In the genomic region with DNA sequence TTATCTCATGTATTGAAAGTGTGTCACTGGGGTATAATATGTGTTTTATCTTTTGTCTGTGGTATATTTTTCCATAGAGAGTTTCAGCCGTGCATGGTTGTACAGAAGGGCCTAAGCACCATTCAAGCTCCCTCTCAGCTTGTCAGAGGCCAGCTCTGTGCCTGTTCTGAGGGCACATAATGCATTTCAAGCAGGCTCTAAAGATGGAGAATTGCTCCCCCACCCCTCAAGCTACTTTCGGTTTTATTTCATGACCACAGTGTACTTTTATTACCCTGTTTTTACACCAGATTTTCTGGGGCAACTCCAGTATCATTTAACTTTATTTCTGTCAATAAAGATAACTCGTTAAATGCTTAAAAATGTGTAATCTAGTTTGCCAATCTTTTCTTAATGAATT, we compare ENCODE assay signal across 22 cellular contexts.
"Had no signal": no experiment of that assay in that cellular context is flagged by ENCODE, and none has a peak within 500 bp of the region (broad histone marks: within the 10 kb centered on the region; RNA-seq: fewer than 3 reads in every experiment).

No MANE protein-coding gene starts in this region.

- H3K4me1 ChIP-seq: breast epithelium had no signal

- H3K27ac Mint-ChIP-seq: activated CD4-positive, alpha-beta memory T cell treated with anti-CD3 and anti-CD28 coated beads for 36 hours; activated CD4-positive, alpha-beta T cell treated with anti-CD3 and anti-CD28 coated beads, Interleukin-2, amount 10 ng/mL, durations not matched to agents 7 days and 5 days; activated naive CD4-positive, alpha-beta T cell treated with anti-CD3 and anti-CD28 coated beads, Interleukin-2, amount 10 ng/mL, durations not matched to agents 7 days and 5 days; activated naive CD8-positive, alpha-beta T cell treated with anti-CD3 and anti-CD28 coated beads for 36 hours; activated T-helper 17 cell treated with anti-CD3 and anti-CD28 coated beads, Interleukin-2, amount 50 U/mL, for 72 hours had no signal

- H2AFZ ChIP-seq: PC-9 had no signal

- H3K4me2 ChIP-seq: PC-9 had no signal

- H3K4me1 Mint-ChIP-seq: activated CD4-positive, alpha-beta T cell treated with anti-CD3 and anti-CD28 coated beads, Interleukin-2, amount 10 ng/mL, durations not matched to agents 7 days and 5 days; activated naive CD4-positive, alpha-beta T cell treated with anti-CD3 and anti-CD28 coated beads, Interleukin-2, amount 10 ng/mL, durations not matched to agents 7 days and 5 days; activated naive CD8-positive, alpha-beta T cell treated with anti-CD3 and anti-CD28 coated beads for 36 hours; activated T-helper 17 cell treated with anti-CD3 and anti-CD28 coated beads, Interleukin-2, amount 50 U/mL, for 72 hours had no signal

- H3K27me3 ChIP-seq: breast epithelium had no signal

- H3K36me3 ChIP-seq: breast epithelium, MG63 had no signal

- H3K4me3 Mint-ChIP-seq: activated CD4-positive, alpha-beta memory T cell treated with anti-CD3 and anti-CD28 coated beads for 36 hours; activated CD4-positive, alpha-beta T cell treated with anti-CD3 and anti-CD28 coated beads, Interleukin-2, amount 10 ng/mL, durations not matched to agents 7 days and 5 days; activated naive CD4-positive, alpha-beta T cell treated with anti-CD3 and anti-CD28 coated beads, Interleukin-2, amount 10 ng/mL, durations not matched to agents 7 days and 5 days; activated naive CD8-positive, alpha-beta T cell treated with anti-CD3 and anti-CD28 coated beads for 36 hours; activated T-helper 17 cell treated with anti-CD3 and anti-CD28 coated beads, Interleukin-2, amount 50 U/mL, for 72 hours had no signal

- H3K27me3 Mint-ChIP-seq: activated CD4-positive, alpha-beta memory T cell treated with anti-CD3 and anti-CD28 coated beads for 36 hours; activated CD4-positive, alpha-beta T cell treated with anti-CD3 and anti-CD28 coated beads, Interleukin-2, amount 10 ng/mL, durations not matched to agents 7 days and 5 days; activated naive CD4-positive, alpha-beta T cell treated with anti-CD3 and anti-CD28 coated beads, Interleukin-2, amount 10 ng/mL, durations not matched to agents 7 days and 5 days; activated naive CD8-positive, alpha-beta T cell treated with anti-CD3 and anti-CD28 coated beads for 36 hours; activated T-helper 17 cell treated with anti-CD3 and anti-CD28 coated beads, Interleukin-2, amount 50 U/mL, for 72 hours had no signal

- H3K4me3 ChIP-seq: breast epithelium, MG63, PC-9 had no signal

- H3K9me3 ChIP-seq: breast epithelium, MG63 had no signal

- H3K27ac ChIP-seq: breast epithelium, PC-9 had no signal

- ATAC-seq: activated T-helper 17 cell treated with anti-CD3 and anti-CD28 coated beads, Interleukin-2, amount 50 U/mL, for 72 hours had no signal

- DNase-seq: activated CD4-positive, alpha-beta memory T cell treated with anti-CD3 and anti-CD28 coated beads for 36 hours; activated CD4-positive, alpha-beta T cell treated with anti-CD3 and anti-CD28 coated beads, Interleukin-2, amount 10 ng/mL, durations not matched to agents 7 days and 5 days; activated CD4-positive, CD25-positive, alpha-beta regulatory T cell; activated gamma-delta T cell treated with Interleukin-2 at 50 U/mL for 16 hours; activated naive CD4-positive, alpha-beta T cell treated with anti-CD3 and anti-CD28 coated beads, Interleukin-2, amount 10 ng/mL, durations not matched to agents 7 days and 5 days; activated naive CD8-positive, alpha-beta T cell treated with anti-CD3 and anti-CD28 coated beads for 36 hours; activated T-cell treated with anti-CD3 and anti-CD28 coated beads for 4 hours; activated T-cell treated with anti-CD3 and anti-CD28 coated beads, Interleukin-2, amount 50 U/mL, for 48 hours; central memory CD4-positive, alpha-beta T cell; MG63; NCI-H1105 treated with DMSO at 0.1 percent for 48 hours; NCI-H1436 treated with DMSO at 0.1 percent for 48 hours; NCI-H187; NCI-H2081; NCI-H510A treated with DMSO at 0.1 percent for 48 hours; NCI-H69; PC-9; SHP77 treated with DMSO at 0.1 percent for 48 hours; T-helper 2 cell; T1000 had no signal

- H3K36me3 Mint-ChIP-seq: activated CD4-positive, alpha-beta memory T cell treated with anti-CD3 and anti-CD28 coated beads for 36 hours; activated naive CD4-positive, alpha-beta T cell treated with anti-CD3 and anti-CD28 coated beads, Interleukin-2, amount 10 ng/mL, durations not matched to agents 7 days and 5 days; activated naive CD8-positive, alpha-beta T cell treated with anti-CD3 and anti-CD28 coated beads for 36 hours had no signal

- H3K9me3 Mint-ChIP-seq: activated naive CD8-positive, alpha-beta T cell treated with anti-CD3 and anti-CD28 coated beads for 36 hours had no signal
